In genomic region chr21:19992540-19992939, GRCh38 we compare ENCODE assay signal across 25 cellular contexts.
"Had no signal": no experiment of that assay in that cellular context is flagged by ENCODE, and none has a peak within 500 bp of the region (broad histone marks: within the 10 kb centered on the region; RNA-seq: fewer than 3 reads in every experiment).

No MANE protein-coding gene starts in this region.

- H3K9me3 ChIP-seq: ovary, psoas muscle, right lobe of liver, sigmoid colon, thoracic aorta, thyroid gland, tibial nerve, upper lobe of left lung, vagina had no signal

- H2AFZ ChIP-seq: neural progenitor cell, parathyroid adenoma had no signal

- H3K36me3 ChIP-seq: neural progenitor cell, ovary, right lobe of liver, sigmoid colon, stomach, thoracic aorta, thyroid gland, tibial nerve, upper lobe of left lung, vagina had no signal

- H3K27me3 ChIP-seq: neural progenitor cell, ovary, right lobe of liver, sigmoid colon, stomach, thyroid gland, tibial nerve, upper lobe of left lung, vagina had no signal

- H3K4me3 ChIP-seq: neural progenitor cell, ovary, psoas muscle, right lobe of liver, sigmoid colon, stomach, thoracic aorta, thyroid gland, tibial nerve, upper lobe of left lung, vagina had no signal

- ATAC-seq: psoas muscle; right cardiac atrium; right lobe of liver; stimulated activated effector memory CD8-positive, alpha-beta T cell treated with anti-CD3 and anti-CD28 coated beads, Interleukin-12 subunit alpha, Interleukin-12 subunit beta, amount 100 ng/mL, for 72 hours; stimulated activated naive B cell treated with anti-CD40 and anti-IgM and Interleukin-4, amounts not matched to agents 10 μg/mL and 1 μg/mL and 100 μg/mL, for 72 hours had no signal

- FAIRE-seq: small intestine, urothelium cell line had no signal

- H3K4me2 ChIP-seq: neural progenitor cell had no signal

- H3K79me2 ChIP-seq: parathyroid adenoma had no signal

- H3K9ac ChIP-seq: neural progenitor cell, parathyroid adenoma had no signal

- DNase-seq: occipital lobe; ovary; posterior cingulate gyrus; psoas muscle; right cardiac atrium; right lobe of liver; sigmoid colon; small intestine; stimulated activated CD4-positive, alpha-beta T cell treated with anti-CD3 and anti-CD28 coated beads, Interleukin-15, amount 100 ng/mL, for 24 hours; stimulated activated CD4-positive, alpha-beta T cell treated with anti-CD3 and anti-CD28 coated beads, Interleukin-2, amount 100 ng/mL, for 24 hours; stimulated activated CD4-positive, alpha-beta T cell treated with anti-CD3 and anti-CD28 coated beads, Interleukin-2, amount 100 ng/mL, for 48 hours; stimulated activated CD4-positive, alpha-beta T cell treated with anti-CD3 and anti-CD28 coated beads, Interleukin-4, amount 100 ng/mL, for 24 hours; stimulated activated naive B cell treated with anti-CD40 and anti-IgM and Interleukin-4, amounts not matched to agents 10 μg/mL and 1 μg/mL and 100 μg/mL, for 72 hours; stimulated activated naive CD4-positive, alpha-beta T cell treated with Interleukin-2 at 50 U/mL for 16 hours; stomach; thyroid gland; trophoblast cell; upper lobe of left lung had no signal

- H3K4me1 ChIP-seq: neural progenitor cell, parathyroid adenoma, psoas muscle, right lobe of liver, sigmoid colon, stomach, thyroid gland, tibial nerve, upper lobe of left lung, vagina had no signal

- H3K27ac ChIP-seq: neural progenitor cell, ovary, parathyroid adenoma, psoas muscle, right lobe of liver, sigmoid colon, stomach, thoracic aorta, thyroid gland, tibial nerve, upper lobe of left lung, vagina had no signal
